ENCODE assay signal across 20 cellular contexts in genomic region chr6:162962093-162962492, GRCh38.
DNase-seq lines count a peak whose midpoint lies in the region; ATAC-seq and TF ChIP-seq lines count a peak whose summit lies in the region.
"Had no signal": no experiment of that assay in that cellular context is flagged by ENCODE, and none has a peak within 500 bp of the region (broad histone marks: within the 10 kb centered on the region; RNA-seq: fewer than 3 reads in every experiment).

No MANE protein-coding gene starts in this region.

- no peaks in the 10 kb centered on the region for H3K36me3 Mint-ChIP-seq in stimulated activated memory B cell treated with anti-CD40 and anti-IgM and Interleukin-4, amounts not matched to agents 10 μg/mL and 1 μg/mL and 100 μg/mL, for 72 hours
- H3K36me3 Mint-ChIP-seq: CD14-positive monocyte, T-cell had no signal

- H3K4me3 Mint-ChIP-seq in stimulated activated memory B cell treated with anti-CD40 and anti-IgM and Interleukin-4, amounts not matched to agents 10 μg/mL and 1 μg/mL and 100 μg/mL, for 72 hours, result no peak overlapping the region
- H3K4me3 Mint-ChIP-seq: CD14-positive monocyte, T-cell had no signal

- no peaks in the 10 kb centered on the region for H3K4me1 Mint-ChIP-seq in stimulated activated memory B cell treated with anti-CD40 and anti-IgM and Interleukin-4, amounts not matched to agents 10 μg/mL and 1 μg/mL and 100 μg/mL, for 72 hours
- H3K4me1 Mint-ChIP-seq: CD14-positive monocyte, T-cell had no signal

- TF ChIP-seq CTCF in fibroblast of mammary gland (conservative IDR thresholded peaks at IDR 0.05; ENCODE audit: control insufficient read depth, insufficient read depth, low read depth, low read length), result no peak

- ATAC-seq in stimulated activated memory B cell treated with anti-CD40 and anti-IgM and Interleukin-4, amounts not matched to agents 10 μg/mL and 1 μg/mL and 100 μg/mL, for 72 hours, result peak; percentile 36
- ATAC-seq in GM21367 (IDR thresholded peaks at IDR 0.05; ENCODE audit: unreplicated experiment), result no peak
- ATAC-seq: SK-N-SH treated with all-trans-retinoic acid at 6 μM for 48 hours, T-cell had no signal

- H3K27me3 Mint-ChIP-seq in stimulated activated memory B cell treated with anti-CD40 and anti-IgM and Interleukin-4, amounts not matched to agents 10 μg/mL and 1 μg/mL and 100 μg/mL, for 72 hours, result no peaks in the 10 kb centered on the region
- H3K27me3 Mint-ChIP-seq: T-cell had no signal

- DNase-seq in ELR (ENCODE audit: low read depth), result peak; percentile 81
- peak; percentile 26 for DNase-seq in LHCN-M2 (ENCODE audit: low read depth)
- DNase-seq in fibroblast of mammary gland (ENCODE audit: low read depth), result peak; percentile 80
- DNase-seq in LoVo (ENCODE audit: low spot score), result no peak
- DNase-seq in amniotic stem cell (lab: John Stamatoyannopoulos, UW), result no peak
- DNase-seq: DMS79, GDM1, GOT3, Kasumi-1, NCI-H187, NCI-H2107, NCI-H510A treated with DMSO at 0.1 percent for 48 hours, NCI-H82, OCI-M1, SIG-M5, T-cell had no signal

- no peak overlapping the region for H3K4me3 ChIP-seq in fibroblast of mammary gland (ENCODE audit: control insufficient read depth, low read depth, low read length)

- H3K27ac Mint-ChIP-seq in stimulated activated memory B cell treated with anti-CD40 and anti-IgM and Interleukin-4, amounts not matched to agents 10 μg/mL and 1 μg/mL and 100 μg/mL, for 72 hours, result no peak overlapping the region
- H3K27ac Mint-ChIP-seq: T-cell had no signal

- H3K9me3 Mint-ChIP-seq in stimulated activated memory B cell treated with anti-CD40 and anti-IgM and Interleukin-4, amounts not matched to agents 10 μg/mL and 1 μg/mL and 100 μg/mL, for 72 hours, result peaks cover 8% of the 10 kb centered on the region

Comparison
In these comparisons a context has a peak if more than half of its experiments do, and no peak if none do; other contexts are left out.
1. DNase-seq: peak in ELR (single experiment), LHCN-M2 (single experiment) and fibroblast of mammary gland (single experiment); none in LoVo (single experiment) and amniotic stem cell (single experiment).